In genomic region chr1:6419397-6419802, GRCh38 we compare ENCODE assay signal across 9 cellular contexts. TPM values are rescaled to one million over a fixed set of nuclear protein-coding genes. Genes with fewer than 3 reads are reported as not detected.
A peak's percentile ranks its signal among the peaks of the same experiment; 100 is the strongest.
DNase-seq lines count a peak whose midpoint lies in the region; ATAC-seq and TF ChIP-seq lines count a peak whose summit lies in the region.
"Had no signal": no experiment of that assay in that cellular context is flagged by ENCODE, and none has a peak within 500 bp of the region (broad histone marks: within the 10 kb centered on the region; RNA-seq: fewer than 3 reads in every experiment).

No MANE protein-coding gene starts in this region.

- WGBS in heart left ventricle, 4 donors, result 0 to 3% (median 3%) methylated on average over 13 to 48 of the region's 48 CpGs
- WGBS in lower leg skin, 2 donors, result 2% methylated on average over 11 to 25 of the region's 48 CpGs

- H3K4me1 Mint-ChIP-seq in brain, result peaks cover 19% of the 10 kb centered on the region
- H3K4me1 Mint-ChIP-seq in type B pancreatic cell (ENCODE audit: unreplicated experiment), result peaks cover 6% of the 10 kb centered on the region

- intact Hi-C loops in heart left ventricle (cut with DNase I) (no loop called here), left cardiac atrium (cut with DNase I) (no loop called here), lower leg skin (cut with DNase I; ENCODE audit: low total_unique reads) (no loop called here)

- H3K9me3 ChIP-seq in heart left ventricle, result no peaks in the 10 kb centered on the region

- DNase-seq in heart left ventricle, result no peak
- DNase-seq in left cardiac atrium, result no peak
- DNase-seq in lower leg skin (ENCODE audit: low spot score in 2 of 2), result no peak
- no peak for DNase-seq in type B pancreatic cell (ENCODE audit: extremely low spot score, unreplicated experiment)
- no peak for DNase-seq in GM13977 (ENCODE audit: low spot score)

- H3K9me3 Mint-ChIP-seq in brain (peaks cover 0 to 6% (median 0%) of the 10 kb centered on the region in 5 experiments), type B pancreatic cell (no peaks in the 10 kb centered on the region)

- H3K4me1 ChIP-seq in heart left ventricle, result peaks cover 2 to 41% (median 36%) of the 10 kb centered on the region in 12 donors

- H3K4me3 Mint-ChIP-seq in brain (peak overlapping the region; percentile 53 to 78 (median 70)), type B pancreatic cell (peak overlapping the region; percentile 81)

- peak overlapping the region; percentile 14 to 55 (median 42) for H3K4me3 ChIP-seq in heart left ventricle
- peak overlapping the region; percentile 27 for H3K4me3 ChIP-seq in lower leg skin (ENCODE audit: low read depth, poor library complexity, severe bottlenecking)

- H3K36me3 Mint-ChIP-seq in brain, result no peaks in the 10 kb centered on the region
- no peaks in the 10 kb centered on the region for H3K36me3 Mint-ChIP-seq in type B pancreatic cell

- ATAC-seq in heart left ventricle, result no peak
- no peak for ATAC-seq in left cardiac atrium
- ATAC-seq in GM18907 (IDR thresholded peaks at IDR 0.05; ENCODE audit: unreplicated experiment), result no peak
- ATAC-seq in HG03196 (IDR thresholded peaks at IDR 0.05; ENCODE audit: unreplicated experiment), result no peak

- H3K27ac Mint-ChIP-seq in brain (no peak overlapping the region), type B pancreatic cell (no peak overlapping the region)

- H3K36me3 ChIP-seq in heart left ventricle, result no peaks in the 10 kb centered on the region

- TF ChIP-seq POLR2A in heart left ventricle (IDR thresholded peaks at IDR 0.05) (no peak), lower leg skin (IDR thresholded peaks at IDR 0.05) (no peak)

- no peak overlapping the region for H3K27ac ChIP-seq in heart left ventricle
- H3K27ac ChIP-seq: HL-60 had no signal

- in situ Hi-C loops in GM13977 (cut with MboI; ENCODE audit: low pct_unique_long_range_greater_than_20kb, low sequenced_read_pairs, unreplicated experiment), result loop anchor here (10.0 kb wide), 1 partner anchor 55 kb away; no protein-coding TSS in a partner anchor

- TF ChIP-seq CTCF in heart left ventricle (IDR thresholded peaks at IDR 0.05) (no peak), brain (conservative IDR thresholded peaks at IDR 0.05) (no peak), lower leg skin (IDR thresholded peaks at IDR 0.05) (no peak), type B pancreatic cell (conservative IDR thresholded peaks at IDR 0.05) (no peak), GM13977 (IDR thresholded peaks at IDR 0.05; ENCODE audit: extremely low read depth, insufficient read depth, missing control alignments) (no peak)

- peaks cover 68 to 100% (median 93%) of the 10 kb centered on the region in 9 donors for H3K27me3 ChIP-seq in heart left ventricle

- H3K27me3 Mint-ChIP-seq in brain (peaks cover 94% of the 10 kb centered on the region), type B pancreatic cell (peaks cover 89% of the 10 kb centered on the region)

RNA-seq across cellular contexts. Expression of gene HES2, which starts 0.3 kb away (rescaled TPM):
- total RNA-seq in heart left ventricle (under 1 TPM in 1 of 9 donors, not detected in 8; 0.14 TPM), left cardiac atrium (under 1 TPM in 1 of 2 donors, not detected in 1; 0.37 TPM), lower leg skin (10 to 100 TPM; 15.4 to 47.7 (median 35.8) TPM), type B pancreatic cell (ENCODE audit: low replicate concordance) (5.9 and 22.1 TPM in 2 replicates)
- polyA plus RNA-seq in heart left ventricle (under 1 TPM; 0.04 to 0.12 TPM), brain (ENCODE audit: insufficient read depth, low read depth, low replicate concordance) (not detected)

RNA-seq across cellular contexts. Expression of gene ESPN, which starts 5.2 kb away (rescaled TPM):
- total RNA-seq in heart left ventricle (1 to 10 TPM in 1 of 9 donors, under 1 TPM in 3, not detected in 5; 0.15 to 1.3 (median 0.42) TPM), left cardiac atrium (under 1 TPM; 0.42 to 0.44 TPM), lower leg skin (10 to 100 TPM; 27.5 to 64.3 (median 30.3) TPM), type B pancreatic cell (ENCODE audit: low replicate concordance) (13.8 and 15.6 TPM in 2 replicates)
- polyA plus RNA-seq in heart left ventricle (under 1 TPM in 1 of 2 donors, not detected in 1; 0.10 TPM), brain (ENCODE audit: insufficient read depth, low read depth, low replicate concordance) (23.7 TPM)

RNA-seq across cellular contexts. Expression of gene ACOT7, which starts 25.8 kb away (rescaled TPM):
- total RNA-seq in heart left ventricle, result 10 to 100 TPM in 7 of 9 donors, 1 to 10 TPM in 2; 5.7 to 34.0 (median 12.6) TPM
- polyA plus RNA-seq in heart left ventricle, result 10 to 100 TPM in 1 of 2 donors, 1 to 10 TPM in 1; 6.2 to 38.9 TPM
- 10 to 100 TPM in 1 of 2 donors, 1 to 10 TPM in 1; 9.9 to 12.9 TPM for total RNA-seq in left cardiac atrium
- 117 TPM for polyA plus RNA-seq in brain (ENCODE audit: insufficient read depth, low read depth, low replicate concordance)
- total RNA-seq in lower leg skin, result 10 to 100 TPM; 21.1 to 27.7 (median 24.6) TPM
- 31.8 and 40.0 TPM in 2 replicates for total RNA-seq in type B pancreatic cell (ENCODE audit: low replicate concordance)

RNA-seq across cellular contexts. Expression of gene TNFRSF25, which starts 46.6 kb away (rescaled TPM):
- total RNA-seq in heart left ventricle (10 to 100 TPM in 3 of 9 donors, 1 to 10 TPM in 6; 5.2 to 11.6 (median 9.3) TPM), left cardiac atrium (1 to 10 TPM; 5.5 to 5.9 TPM), lower leg skin (100 to 1,000 TPM in 1 of 4 donors, 10 to 100 TPM in 3; 53.7 to 168 (median 75.7) TPM), type B pancreatic cell (ENCODE audit: low replicate concordance) (27.0 and 29.4 TPM in 2 replicates)
- polyA plus RNA-seq in heart left ventricle (10 to 100 TPM in 1 of 2 donors, 1 to 10 TPM in 1; 4.7 to 17.5 TPM), brain (ENCODE audit: insufficient read depth, low read depth, low replicate concordance) (6.4 TPM)
